In genomic region chr18:6521804-6522418, GRCh38 we compare ENCODE assay signal across 9 cellular contexts.
DNase-seq lines count a peak whose midpoint lies in the region; ATAC-seq, FAIRE-seq and TF ChIP-seq lines count a peak whose summit lies in the region.
"Had no signal": no experiment of that assay in that cellular context is flagged by ENCODE, and none has a peak within 500 bp of the region (broad histone marks: within the 10 kb centered on the region; RNA-seq: fewer than 3 reads in every experiment).

No MANE protein-coding gene starts in this region.

- CTCF ChIA-PET in WTC11 (lab: Charles Lee): interaction anchor here (0.6 to 3.0 kb wide), 40 partner anchors 8 to 1449 kb away, joined by 3 to 18 read pairs (median 4); partner anchors contain the start of gene L3MBTL4

- no peaks in the 10 kb centered on the region for H3K36me3 Mint-ChIP-seq in WTC11

- in situ Hi-C loops in G401 (cut with HindIII; ENCODE audit: low sequenced_read_pairs): no loop called here

- TF ChIP-seq CTCF in D721Med (IDR thresholded peaks at IDR 0.05; ENCODE audit: insufficient read depth, missing control alignments) (peak; percentile 66), WTC11 (IDR thresholded peaks at IDR 0.05) (peak; percentile 89), kidney epithelial cell (IDR thresholded peaks at IDR 0.05; ENCODE audit: insufficient read depth, low read length, poor library complexity, severe bottlenecking) (peak; percentile 91)

- H3K36me3 ChIP-seq in kidney epithelial cell (ENCODE audit: control insufficient read depth, insufficient read depth, low read length): no peaks in the 10 kb centered on the region

- no peak overlapping the region for H3K4me3 ChIP-seq in kidney epithelial cell (ENCODE audit: low read depth, low read length)

- peak; percentile 32 for FAIRE-seq in D721Med (lab: Jason Lieb, UNC)

- H3K4me3 Mint-ChIP-seq in WTC11: no peak overlapping the region
- H3K4me3 Mint-ChIP-seq: activated B cell treated with CpG ODN at 0.5 μM for 24 hours had no signal

- H3K9me3 Mint-ChIP-seq in WTC11: peaks cover 22% of the 10 kb centered on the region

- H3K27ac Mint-ChIP-seq in WTC11: no peak overlapping the region
- H3K27ac Mint-ChIP-seq: activated B cell treated with CpG ODN at 0.5 μM for 24 hours had no signal

- POLR2A ChIA-PET in WTC11 (lab: Charles Lee): no interaction called here

- DNase-seq in D721Med (ENCODE audit: insufficient read length, low spot score): no peak
- peak; percentile 18 for DNase-seq in KG1 (lab: John Stamatoyannopoulos, UW)
- DNase-seq in WTC11 (ENCODE audit: low spot score): peak; percentile 83
- DNase-seq in kidney epithelial cell (ENCODE audit: low read depth): peak; percentile 18
- DNase-seq in activated effector memory CD4-positive, alpha-beta T cell treated with anti-CD3 and anti-CD28 coated beads, Interleukin-2, amount 50 U/mL, for 16 hours: no peak
- DNase-seq in middle frontal gyrus (ENCODE audit: extremely low spot score, low spot score): no peak
- no peak for DNase-seq in G401 (ENCODE audit: low spot score)
- DNase-seq: activated B cell treated with CpG ODN at 0.5 μM for 24 hours had no signal

- 0 out of 2 replicates have a peak, but pooled peaks cover 2% of the 10 kb centered on the region for H3K4me1 Mint-ChIP-seq in WTC11
- H3K4me1 Mint-ChIP-seq: activated B cell treated with CpG ODN at 0.5 μM for 24 hours had no signal

- no peaks in the 10 kb centered on the region for H3K27me3 ChIP-seq in kidney epithelial cell (ENCODE audit: control insufficient read depth, insufficient read depth, low read length)

- ATAC-seq in GM18517 (IDR thresholded peaks at IDR 0.05; ENCODE audit: unreplicated experiment): peak; percentile 60
- peak; percentile 87 for ATAC-seq in WTC11

- H3K27me3 Mint-ChIP-seq in WTC11 (ENCODE audit: low read depth): no peaks in the 10 kb centered on the region

TF ChIP-seq in WTC11, 78 proteins besides CTCF, POLR2A, EP300 and RAD21 (continues in another document):
- TF ChIP-seq ATF2 (CRISPR knock-in tag; IDR thresholded peaks at IDR 0.05; ENCODE audit: borderline replicate concordance, low read depth) (no peak), RELA (CRISPR knock-in tag; IDR thresholded peaks at IDR 0.05; ENCODE audit: borderline replicate concordance) (no peak), FOXK1 (CRISPR knock-in tag; IDR thresholded peaks at IDR 0.05) (no peak), IRF1 (CRISPR knock-in tag; IDR thresholded peaks at IDR 0.05) (no peak), ZNF219 (CRISPR knock-in tag; IDR thresholded peaks at IDR 0.05; ENCODE audit: borderline replicate concordance) (no peak), HMGA2 (CRISPR knock-in tag; IDR thresholded peaks at IDR 0.05) (no peak), NFATC4 (CRISPR knock-in tag; IDR thresholded peaks at IDR 0.05) (no peak), TEAD1 (CRISPR knock-in tag; IDR thresholded peaks at IDR 0.05) (no peak), MLX (CRISPR knock-in tag; IDR thresholded peaks at IDR 0.05) (no peak), ZSCAN18 (CRISPR knock-in tag; IDR thresholded peaks at IDR 0.05) (no peak), GRHL2 (CRISPR knock-in tag; IDR thresholded peaks at IDR 0.05; ENCODE audit: insufficient replicate concordance, severe bottlenecking) (no peak), SOX15 (CRISPR knock-in tag; IDR thresholded peaks at IDR 0.05) (no peak), PREB (CRISPR knock-in tag; IDR thresholded peaks at IDR 0.05; ENCODE audit: borderline replicate concordance) (no peak), NR2C2 (CRISPR knock-in tag; IDR thresholded peaks at IDR 0.05) (no peak), ZNF121 (CRISPR knock-in tag; IDR thresholded peaks at IDR 0.05) (no peak), ZNF532 (CRISPR knock-in tag; IDR thresholded peaks at IDR 0.05; ENCODE audit: borderline replicate concordance) (no peak)

Comparison
In these comparisons a context has a peak if more than half of its experiments do, and no peak if none do; other contexts are left out.
1. DNase-seq: peak in KG1 (single experiment), WTC11 (single experiment) and kidney epithelial cell (single experiment); none in D721Med (single experiment), activated effector memory CD4-positive, alpha-beta T cell treated with anti-CD3 and anti-CD28 coated beads, Interleukin-2, amount 50 U/mL, for 16 hours (single experiment), middle frontal gyrus (single experiment) and G401 (single experiment).
2. Peak in every context shown above with its lines, with median percentiles within 50 percentile points of each other: CTCF ChIP-seq.